16 cellular contexts compared by ENCODE assay signal in genomic region chr18:470661-471501, GRCh38. TPM values are rescaled to one million over a fixed set of nuclear protein-coding genes. Genes with fewer than 3 reads are reported as not detected.
DNase-seq lines count a peak whose midpoint lies in the region; ATAC-seq, FAIRE-seq and TF ChIP-seq lines count a peak whose summit lies in the region.
"Had no signal": no experiment of that assay in that cellular context is flagged by ENCODE, and none has a peak within 500 bp of the region (broad histone marks: within the 10 kb centered on the region; RNA-seq: fewer than 3 reads in every experiment).

No MANE protein-coding gene starts in this region.

- POLR2A ChIA-PET in A549 (lab: Yijun Ruan, JAX): no interaction called here
- POLR2A ChIA-PET in HEK293 (lab: Yijun Ruan, JAX): no interaction called here

- TF ChIP-seq EP300 in A549 (IDR thresholded peaks at IDR 0.05): no peak

- ATAC-seq in A549: no peak
- no peak for ATAC-seq in GM18511 (IDR thresholded peaks at IDR 0.05; ENCODE audit: unreplicated experiment)
- ATAC-seq in HG03196 (IDR thresholded peaks at IDR 0.05; ENCODE audit: unreplicated experiment): no peak
- ATAC-seq: GM12878, left lung had no signal

- H3K4me1 ChIP-seq in A549: 0 out of 3 replicates have a peak, but pooled peaks cover 5% of the 10 kb centered on the region
- no peaks in the 10 kb centered on the region for H3K4me1 ChIP-seq in HEK293 (ENCODE audit: control insufficient read depth, insufficient read depth, low read length)
- peaks cover 3% of the 10 kb centered on the region for H3K4me1 ChIP-seq in mesendoderm (ENCODE audit: control insufficient read depth, low read depth, low read length)

- 21% methylated on average over 5 of the region's 5 CpGs for WGBS in A549 (ENCODE audit: missing lambda C conversion rate)
- WGBS in mesendoderm (ENCODE audit: extremely low coverage, insufficient coverage, low lambda C conversion rate): no CpG with 5 or more reads among the region's 5 CpGs

- no peaks in the 10 kb centered on the region for H3K9me3 ChIP-seq in A549
- no peaks in the 10 kb centered on the region for H3K9me3 ChIP-seq in HEK293 (ENCODE audit: control insufficient read depth, insufficient read depth, low read depth, low read length)
- H3K9me3 ChIP-seq: heart right ventricle, left lung had no signal

- no peaks in the 10 kb centered on the region for H3K36me3 ChIP-seq in HEK293 (ENCODE audit: control insufficient read depth in 2 of 2, insufficient read depth in 1 of 2, low read length in 2 of 2)
- H3K36me3 ChIP-seq in mesendoderm (ENCODE audit: control insufficient read depth, insufficient read depth, low read length): no peaks in the 10 kb centered on the region
- H3K36me3 ChIP-seq: heart right ventricle, left lung had no signal

- H3K4me2 ChIP-seq in A549 (peak overlapping the region; percentile 8; the same call in 1 of the 3 replicates), mesendoderm (ENCODE audit: low read length) (no peak overlapping the region)

- no peak overlapping the region for H3K4ac ChIP-seq in mesendoderm (ENCODE audit: low read depth, low read length)

- H2BK120ac ChIP-seq in mesendoderm (ENCODE audit: low read depth, low read length): no peak overlapping the region

- no peak overlapping the region for H3K56ac ChIP-seq in mesendoderm (ENCODE audit: low read length)

- no peak for TF ChIP-seq RAD21 in A549 (conservative IDR thresholded peaks at IDR 0.05 in 1 of 2, IDR thresholded peaks at IDR 0.05 in 1 of 2)

- no peaks in the 10 kb centered on the region for H3K27me3 ChIP-seq in mesendoderm (ENCODE audit: insufficient read depth, low read length, poor library complexity)
- H3K27me3 ChIP-seq: heart right ventricle, left lung had no signal

- H4K8ac ChIP-seq in mesendoderm (ENCODE audit: low read depth, low read length): no peak overlapping the region

- H3K79me1 ChIP-seq in mesendoderm (ENCODE audit: low read length): no peaks in the 10 kb centered on the region

- H3K4me3 ChIP-seq in A549 (no peak overlapping the region), HEK293 (ENCODE audit: low read depth, low read length) (no peak overlapping the region), fibroblast of pulmonary artery (replicated peaks; ENCODE audit: low read depth, low read length) (no peak overlapping the region), mesendoderm (ENCODE audit: low read length) (no peak overlapping the region)
- H3K4me3 ChIP-seq: dorsolateral prefrontal cortex, GM12878, heart right ventricle, left lung had no signal

- no peaks in the 10 kb centered on the region for H3K79me2 ChIP-seq in mesendoderm (ENCODE audit: control insufficient read depth, insufficient read depth, low read length)

- H3K23ac ChIP-seq in mesendoderm (ENCODE audit: low read length): no peak overlapping the region

- no peak overlapping the region for H3K9ac ChIP-seq in mesendoderm (ENCODE audit: low read length)

- H3K18ac ChIP-seq in mesendoderm (ENCODE audit: low read length): no peak overlapping the region

- H3K27ac ChIP-seq in A549: no peak overlapping the region
- H3K27ac ChIP-seq in HEK293 (ENCODE audit: extremely low read depth, low read depth, low read length): no peak overlapping the region
- no peak overlapping the region for H3K27ac ChIP-seq in mesendoderm (ENCODE audit: low read depth, low read length)

- no peak overlapping the region for H2AK5ac ChIP-seq in mesendoderm (ENCODE audit: low read length)

- no peak for TF ChIP-seq POLR2A in A549 (IDR thresholded peaks at IDR 0.05; ENCODE audit: low read length)

- no peak for FAIRE-seq in A549 (lab: Jason Lieb, UNC)
- FAIRE-seq: GM12878, HTR-8/SVneo had no signal

- H4K5ac ChIP-seq in mesendoderm (ENCODE audit: low read length): no peak overlapping the region

- CTCF ChIA-PET in A549 (lab: Yijun Ruan, JAX): interaction anchor here (0.6 to 1.0 kb wide), 2 partner anchors 9 to 156 kb away, joined by 3 read pairs; no protein-coding TSS in a partner anchor
- CTCF ChIA-PET in HEK293 (lab: Yijun Ruan, JAX): interaction anchor here (0.6 to 1.2 kb wide), 4 partner anchors 9 to 154 kb away, joined by 3 to 5 read pairs (median 4); no protein-coding TSS in a partner anchor

- TF ChIP-seq CTCF in A549 (IDR thresholded peaks at IDR 0.05): no peak
- no peak for TF ChIP-seq CTCF in HEK293 (tag by site-specific recombination; IDR thresholded peaks at IDR 0.05)
- no peak for TF ChIP-seq CTCF in fibroblast of pulmonary artery (IDR thresholded peaks at IDR 0.05; ENCODE audit: low read length, missing control alignments)

- DNase-seq in A549 (ENCODE audit: low read depth in 1 of 2, low spot score in 1 of 2): no peak
- peak; percentile 86 for DNase-seq in SIG-M5 treated with dmso at 0.1 percent for 504 hours (lab: John Stamatoyannopoulos, UW; ENCODE audit: unreplicated experiment)
- peak; percentile 86 for DNase-seq in fibroblast of pulmonary artery (ENCODE audit: low read depth)
- DNase-seq in mesendoderm: no peak
- no peak for DNase-seq in NCI-H345 (lab: John Stamatoyannopoulos, UW)
- DNase-seq: activated CD8-positive, alpha-beta memory T cell treated with anti-CD3 and anti-CD28 coated beads, Interleukin-2, amount 50 U/mL, for 48 hours; dorsolateral prefrontal cortex; heart right ventricle; left lung; NCI-H1436; NCI-H524 treated with DMSO at 0.1 percent for 48 hours had no signal

- no peak overlapping the region for H2BK5ac ChIP-seq in mesendoderm (ENCODE audit: low read length)

- no peak overlapping the region for H2BK15ac ChIP-seq in mesendoderm (replicated peaks; ENCODE audit: low read depth)

TF ChIP-seq in A549, 52 proteins besides CTCF, POLR2A, EP300 and RAD21 (continues in another document):
- no peak for TF ChIP-seq BCL3 (IDR thresholded peaks at IDR 0.05)
- peak; percentile 40; the same call in 1 of the 2 replicates for TF ChIP-seq FOSL2 (IDR thresholded peaks at IDR 0.05)
- no peak for TF ChIP-seq FOSL2 (CRISPR knock-in tag; IDR thresholded peaks at IDR 0.05)

TF ChIP-seq in HEK293, 187 proteins besides CTCF, POLR2A, EP300 and RAD21:
- TF ChIP-seq PRDM1 (tag by site-specific recombination; IDR thresholded peaks at IDR 0.05) (0 out of 2 replicates have a peak, but pooled peaks have one; percentile 18), PRDM6 (tag by site-specific recombination; IDR thresholded peaks at IDR 0.05) (peak; percentile 23; the same call in 1 of the 2 replicates), ZNF311 (tag by site-specific recombination; IDR thresholded peaks at IDR 0.05; ENCODE audit: borderline replicate concordance) (no peak), ZNF658 (tag by site-specific recombination; IDR thresholded peaks at IDR 0.05) (no peak), ZNF362 (tag by site-specific recombination; IDR thresholded peaks at IDR 0.05) (peak; percentile 54; the same call in 1 of the 2 replicates)

RNA-seq across cellular contexts. Expression of gene COLEC12, which starts 29.6 kb away (rescaled TPM):
- polyA plus RNA-seq in A549 (2011; rRNA removed) (not detected in 2 replicates), A549 (2017; fragmentation: RNase III; extraction: RNeasy Plus Mini Kit Qiagen cat#74134 plus additional on column Dnase treatment) (0.01 TPM in 1 of 3 replicates, not detected in the others)
- polyA plus RNA-seq in A549 (2012; cell fraction: cytosol; rRNA removed): not detected in 2 replicates
- polyA plus RNA-seq in A549 (2012; cell fraction: nucleus; rRNA removed): not detected in 2 replicates
- polyA minus RNA-seq in A549 (2011; rRNA and poly(A)+ RNA removed): not detected in 2 replicates
- 7.5 TPM for polyA plus RNA-seq in mesendoderm (2013, experiment 1 of 2)
- 7.4 TPM for polyA plus RNA-seq in mesendoderm (2013, experiment 2 of 2)

Comparison
In these comparisons a context has a peak if more than half of its experiments do, and no peak if none do; other contexts are left out.
1. DNase-seq: peak in SIG-M5 treated with dmso at 0.1 percent for 504 hours (single experiment) and fibroblast of pulmonary artery (single experiment); none in A549 (0 of 2), mesendoderm (single experiment) and NCI-H345 (single experiment).